ENCODE assay signal across 8 cellular contexts in genomic region chr1:111204211-111204883, GRCh38. TPM values are rescaled to one million over a fixed set of nuclear protein-coding genes. Genes with fewer than 3 reads are reported as not detected.
DNase-seq lines count a peak whose midpoint lies in the region; ATAC-seq, FAIRE-seq and TF ChIP-seq lines count a peak whose summit lies in the region.

No MANE protein-coding gene starts in this region.

- H3K36me3 ChIP-seq in MG63 (no peaks in the 10 kb centered on the region), ovary (no peaks in the 10 kb centered on the region)

- peaks cover 23% of the 10 kb centered on the region for H3K36me3 Mint-ChIP-seq in activated CD8-positive, alpha-beta T cell treated with anti-CD3 and anti-CD28 coated beads, Interleukin-2, amount 10 ng/mL, durations not matched to agents 7 days and 5 days (ENCODE audit: low read depth)

- peak overlapping the region; percentile 99 for H3K27ac Mint-ChIP-seq in activated CD8-positive, alpha-beta T cell treated with anti-CD3 and anti-CD28 coated beads, Interleukin-2, amount 10 ng/mL, durations not matched to agents 7 days and 5 days

- no peaks in the 10 kb centered on the region for H3K9me3 Mint-ChIP-seq in activated CD8-positive, alpha-beta T cell treated with anti-CD3 and anti-CD28 coated beads, Interleukin-2, amount 10 ng/mL, durations not matched to agents 7 days and 5 days (ENCODE audit: insufficient read depth)

- intact Hi-C loops in ovary (cut with DNase I): no loop called here

- 2 to 3% (median 3%) methylated on average over 50 to 58 of the region's 58 CpGs for WGBS in ovary, 3 donors

- TF ChIP-seq CTCF in GM10248 (IDR thresholded peaks at IDR 0.05; ENCODE audit: control extremely low read depth, extremely low read depth, low read depth, missing control alignments) (no peak), ovary (IDR thresholded peaks at IDR 0.05) (no peak)

- CTCF ChIA-PET in GM10248 (lab: Yijun Ruan, JAX): interaction anchor here (0.7 to 1.4 kb wide), 6 partner anchors 9 to 19 kb away, joined by 3 to 7 read pairs (median 4); no protein-coding TSS in a partner anchor
- CTCF ChIA-PET in activated CD8-positive, alpha-beta T cell treated with anti-CD3 and anti-CD28 coated beads, Interleukin-2, amount 10 ng/mL, durations not matched to agents 7 days and 5 days (lab: Charles Lee): interaction anchor here (0.8 to 14.9 kb wide), 2 partner anchors 16 to 17 kb away, joined by 3 to 528 read pairs; partner anchors contain the start of gene CHI3L2

- peak; percentile 52 for ATAC-seq in GM21619 (IDR thresholded peaks at IDR 0.05; ENCODE audit: unreplicated experiment)
- peak; percentile 65 for ATAC-seq in activated CD8-positive, alpha-beta T cell treated with anti-CD3 and anti-CD28 coated beads, Interleukin-2, amount 10 ng/mL, durations not matched to agents 7 days and 5 days

- DNase-seq in GM10248 (ENCODE audit: extremely low spot score) (peak; percentile 79), MG63 (peak; percentile 33), erythroblast (lab: John Stamatoyannopoulos, UW) (peak; percentile 40 to 61), ovary (peak in 4 of 5 donors; percentile 28 to 61 (median 53)), NCI-H526 treated with DMSO at 0.1 percent for 48 hours (lab: John Stamatoyannopoulos, UW) (no peak), urothelium cell line (ENCODE audit: low spot score) (no peak)
- DNase-seq in activated CD8-positive, alpha-beta T cell treated with anti-CD3 and anti-CD28 coated beads, Interleukin-2, amount 10 ng/mL, durations not matched to agents 7 days and 5 days: peak; percentile 79

- H3K4me1 ChIP-seq in ovary (ENCODE audit: insufficient read depth): no peaks in the 10 kb centered on the region

- H3K27me3 ChIP-seq in MG63 (peaks cover 25% of the 10 kb centered on the region), ovary (no peaks in the 10 kb centered on the region)

- H3K9me3 ChIP-seq in MG63 (no peaks in the 10 kb centered on the region), ovary (no peaks in the 10 kb centered on the region)

- H3K4me1 Mint-ChIP-seq in activated CD8-positive, alpha-beta T cell treated with anti-CD3 and anti-CD28 coated beads, Interleukin-2, amount 10 ng/mL, durations not matched to agents 7 days and 5 days (ENCODE audit: low read depth): peaks cover 74% of the 10 kb centered on the region

- TF ChIP-seq POLR2A in erythroblast (IDR thresholded peaks at IDR 0.05; ENCODE audit: low read length) (no peak), ovary (IDR thresholded peaks at IDR 0.05) (no peak)

- H3K27me3 Mint-ChIP-seq in activated CD8-positive, alpha-beta T cell treated with anti-CD3 and anti-CD28 coated beads, Interleukin-2, amount 10 ng/mL, durations not matched to agents 7 days and 5 days (ENCODE audit: low read depth): no peaks in the 10 kb centered on the region

- H3K4me3 ChIP-seq in MG63: peak overlapping the region; percentile 57
- H3K4me3 ChIP-seq in ovary: peak overlapping the region; percentile 62

- no peak for TF ChIP-seq EP300 in ovary (IDR thresholded peaks at IDR 0.05)

- no peak for FAIRE-seq in urothelium cell line (lab: Jason Lieb, UNC)

- H3K27ac ChIP-seq in ovary: no peak overlapping the region

- POLR2A ChIA-PET in GM10248 (lab: Yijun Ruan, JAX): interaction anchor here (0.7 to 1.5 kb wide), 4 partner anchors 10 to 17 kb away, joined by 3 to 12 read pairs (median 5); no protein-coding TSS in a partner anchor
- POLR2A ChIA-PET in activated CD8-positive, alpha-beta T cell treated with anti-CD3 and anti-CD28 coated beads, Interleukin-2, amount 10 ng/mL, durations not matched to agents 7 days and 5 days (lab: Charles Lee): interaction anchor here (0.9 to 10.4 kb wide), 3 partner anchors 12 to 272 kb away, joined by 3 to 570 read pairs (median 5); no protein-coding TSS in a partner anchor

- H3K4me3 Mint-ChIP-seq in activated CD8-positive, alpha-beta T cell treated with anti-CD3 and anti-CD28 coated beads, Interleukin-2, amount 10 ng/mL, durations not matched to agents 7 days and 5 days: peak overlapping the region; percentile 99

RNA-seq across cellular contexts. Expression of gene DENND2D, which starts 3.9 kb away (rescaled TPM):
- total RNA-seq in MG63 (2014; rRNA removed; shearing (Covaris generic); ENCODE audit: low replicate concordance): 2.6 and 4.7 TPM in 2 replicates
- total RNA-seq in activated CD8-positive, alpha-beta T cell treated with anti-CD3 and anti-CD28 coated beads, Interleukin-2, amount 10 ng/mL, durations not matched to agents 7 days and 5 days: 100 to 1,000 TPM; 262 to 275 TPM
- 10 to 100 TPM in 3 of 7 donors, 1 to 10 TPM in 4; 6.2 to 19.0 (median 9.5) TPM for total RNA-seq in ovary
- 10 to 100 TPM in 1 of 2 donors, 1 to 10 TPM in 1; 2.5 to 18.3 TPM for polyA plus RNA-seq in ovary

RNA-seq across cellular contexts. Expression of gene CHI3L2, which starts 23.2 kb away (rescaled TPM):
- 1.6 and 3.2 TPM in 2 replicates for total RNA-seq in MG63 (2014; rRNA removed; shearing (Covaris generic); ENCODE audit: low replicate concordance)
- total RNA-seq in activated CD8-positive, alpha-beta T cell treated with anti-CD3 and anti-CD28 coated beads, Interleukin-2, amount 10 ng/mL, durations not matched to agents 7 days and 5 days: 10 to 100 TPM; 23.8 to 27.0 TPM
- total RNA-seq in ovary: 10 to 100 TPM in 1 of 7 donors, 1 to 10 TPM in 5, not detected in 1; 1.1 to 17.0 (median 1.8) TPM
- polyA plus RNA-seq in ovary: 1 to 10 TPM in 1 of 2 donors, under 1 TPM in 1; 0.91 to 1.4 TPM

Comparison
In these comparisons a context has a peak if more than half of its experiments do, and no peak if none do; other contexts are left out.
1. DNase-seq: peak in GM10248 (single experiment), MG63 (single experiment), activated CD8-positive, alpha-beta T cell treated with anti-CD3 and anti-CD28 coated beads, Interleukin-2, amount 10 ng/mL, durations not matched to agents 7 days and 5 days (single experiment), erythroblast (2 of 2) and ovary (4 of 5); none in NCI-H526 treated with DMSO at 0.1 percent for 48 hours (single experiment) and urothelium cell line (single experiment).
2. RNA of gene DENND2D, which starts 3.9 kb away (total RNA-seq): 262 to 275 TPM in activated CD8-positive, alpha-beta T cell treated with anti-CD3 and anti-CD28 coated beads, Interleukin-2, amount 10 ng/mL, durations not matched to agents 7 days and 5 days; 6.2 to 19.0 TPM in ovary and 2.6 to 4.7 TPM in MG63; every median in the first group is over 10 times any median in the second.